26 cellular contexts compared by ENCODE assay signal in the genomic region with DNA sequence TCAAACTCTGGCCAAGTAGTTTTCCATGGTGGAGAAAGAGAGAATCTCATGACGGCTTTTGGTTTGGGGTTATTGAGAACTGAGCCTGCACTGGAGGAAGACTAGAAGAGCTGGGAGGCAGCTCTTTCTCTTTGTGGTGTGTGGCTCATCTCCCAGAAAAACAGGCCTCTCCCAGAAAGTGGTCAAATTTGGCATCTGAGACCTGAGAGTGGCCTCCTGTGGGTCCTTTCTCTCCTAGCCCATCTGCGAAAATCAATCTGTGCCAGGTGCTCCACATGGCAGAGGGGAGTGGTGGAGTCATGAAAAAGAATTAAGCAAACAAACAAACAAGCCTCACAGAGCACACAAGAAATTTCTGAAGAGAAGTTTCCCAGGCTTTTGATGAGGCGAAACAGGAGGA.
A peak's percentile ranks its signal among the peaks of the same experiment; 100 is the strongest.
DNase-seq lines count a peak whose midpoint lies in the region; ATAC-seq and TF ChIP-seq lines count a peak whose summit lies in the region.
"Had no signal": no experiment of that assay in that cellular context is flagged by ENCODE, and none has a peak within 500 bp of the region (broad histone marks: within the 10 kb centered on the region; RNA-seq: fewer than 3 reads in every experiment).

No MANE protein-coding gene starts in this region.

- peaks cover 10% of the 10 kb centered on the region for H3K27me3 Mint-ChIP-seq in T-helper 17 cell
- H3K27me3 Mint-ChIP-seq: activated CD4-positive, alpha-beta T cell treated with anti-CD3 and anti-CD28 coated beads, Interleukin-2, amount 10 ng/mL, durations not matched to agents 7 days and 5 days; activated CD8-positive, alpha-beta memory T cell treated with anti-CD3 and anti-CD28 coated beads, Interleukin-2, amount 10 ng/mL, durations not matched to agents 7 days and 5 days; activated naive CD4-positive, alpha-beta T cell treated with anti-CD3 and anti-CD28 coated beads, Interleukin-2, amount 10 ng/mL, durations not matched to agents 7 days and 5 days; stimulated activated memory B cell treated with anti-CD40 and anti-IgM and Interleukin-4, amounts not matched to agents 10 μg/mL and 1 μg/mL and 100 μg/mL, for 72 hours had no signal

- dilution Hi-C loops in mammary epithelial cell (cut with HindIII; ENCODE audit: low sequenced_read_pairs), result no loop called here

- no peak overlapping the region for H3K4me3 ChIP-seq in mammary epithelial cell (replicated peaks in 1 of 3; ENCODE audit: insufficient read depth in 1 of 3, low read depth in 2 of 3, low read length in 3 of 3)
- H3K4me3 ChIP-seq: testis, uterus had no signal

- no peaks in the 10 kb centered on the region for H3K36me3 ChIP-seq in mammary epithelial cell (ENCODE audit: insufficient read depth, low read length)
- H3K36me3 ChIP-seq: uterus, WERI-Rb-1 had no signal

- no peaks in the 10 kb centered on the region for H3K36me3 Mint-ChIP-seq in T-helper 17 cell (ENCODE audit: low read depth)
- H3K36me3 Mint-ChIP-seq: activated CD8-positive, alpha-beta memory T cell treated with anti-CD3 and anti-CD28 coated beads, Interleukin-2, amount 10 ng/mL, durations not matched to agents 7 days and 5 days; activated naive CD4-positive, alpha-beta T cell treated with anti-CD3 and anti-CD28 coated beads, Interleukin-2, amount 10 ng/mL, durations not matched to agents 7 days and 5 days; immature natural killer cell; stimulated activated memory B cell treated with anti-CD40 and anti-IgM and Interleukin-4, amounts not matched to agents 10 μg/mL and 1 μg/mL and 100 μg/mL, for 72 hours had no signal

- H3K9me3 ChIP-seq in T-helper 17 cell (ENCODE audit: control insufficient read depth, low read length, poor library complexity, severe bottlenecking) (no peaks in the 10 kb centered on the region), mammary epithelial cell (replicated peaks; ENCODE audit: insufficient read depth, low read length) (no peaks in the 10 kb centered on the region)
- H3K9me3 ChIP-seq: testis, uterus had no signal

- DNase-seq in Daoy (ENCODE audit: low read depth) (peak; percentile 56), NCI-H1092 treated with DMSO at 0.1 percent for 48 hours (lab: John Stamatoyannopoulos, UW) (peak; percentile 19), NCI-H748 treated with DMSO at 0.1 percent for 48 hours (lab: John Stamatoyannopoulos, UW) (peak; percentile 57), myocyte (ENCODE audit: low read depth) (peak; percentile 55), T-helper 17 cell (no peak), mammary epithelial cell (no peak)
- DNase-seq: activated CD4-positive, alpha-beta T cell treated with anti-CD3 and anti-CD28 coated beads, Interleukin-2, amount 10 ng/mL, durations not matched to agents 7 days and 5 days; activated CD8-positive, alpha-beta memory T cell treated with anti-CD3 and anti-CD28 coated beads, Interleukin-2, amount 10 ng/mL, durations not matched to agents 7 days and 5 days; activated naive CD4-positive, alpha-beta T cell treated with anti-CD3 and anti-CD28 coated beads, Interleukin-2, amount 10 ng/mL, durations not matched to agents 7 days and 5 days; immature natural killer cell; Karpas-422; left ventricle myocardium superior; naive thymus-derived CD8-positive, alpha-beta T cell; NCI-H2029; NCI-H526 treated with DMSO at 0.1 percent for 48 hours; stimulated activated CD4-positive, alpha-beta T cell treated with anti-CD3 and anti-CD28 coated beads, Interleukin-4, amount 100 ng/mL, for 1 hour; testis; uterus; WERI-Rb-1 had no signal

- no peak overlapping the region for H3K27ac Mint-ChIP-seq in T-helper 17 cell
- H3K27ac Mint-ChIP-seq: activated CD4-positive, alpha-beta T cell treated with anti-CD3 and anti-CD28 coated beads, Interleukin-2, amount 10 ng/mL, durations not matched to agents 7 days and 5 days; activated CD8-positive, alpha-beta memory T cell treated with anti-CD3 and anti-CD28 coated beads, Interleukin-2, amount 10 ng/mL, durations not matched to agents 7 days and 5 days; activated naive CD4-positive, alpha-beta T cell treated with anti-CD3 and anti-CD28 coated beads, Interleukin-2, amount 10 ng/mL, durations not matched to agents 7 days and 5 days; activated T-helper 1 cell treated with anti-CD3 and anti-CD28 coated beads, Interleukin-12 subunit alpha, Interleukin-12 subunit beta, Interleukin-2, Interleukin-4 antibody, amounts not matched to agents 30 ng/mL and 10 ng/mL and 1 ng/mL, durations not matched to agents 14 hours and 24 hours and 36 hours; immature natural killer cell; mesothelial cell of epicardium; naive thymus-derived CD8-positive, alpha-beta T cell; stimulated activated memory B cell treated with anti-CD40 and anti-IgM and Interleukin-4, amounts not matched to agents 10 μg/mL and 1 μg/mL and 100 μg/mL, for 72 hours had no signal

- H2AFZ ChIP-seq in mammary epithelial cell (ENCODE audit: low read depth, low read length), result no peak overlapping the region

- TF ChIP-seq CTCF in mammary epithelial cell (conservative IDR thresholded peaks at IDR 0.05 in 1 of 2, IDR thresholded peaks at IDR 0.05 in 1 of 2; ENCODE audit: extremely low read depth in 1 of 2, insufficient read depth in 1 of 2, low read depth in 1 of 2, low read length in 2 of 2), result no peak

- H3K4me1 Mint-ChIP-seq in T-helper 17 cell, result no peaks in the 10 kb centered on the region
- H3K4me1 Mint-ChIP-seq: activated CD4-positive, alpha-beta T cell treated with anti-CD3 and anti-CD28 coated beads, Interleukin-2, amount 10 ng/mL, durations not matched to agents 7 days and 5 days; activated CD8-positive, alpha-beta memory T cell treated with anti-CD3 and anti-CD28 coated beads, Interleukin-2, amount 10 ng/mL, durations not matched to agents 7 days and 5 days; activated naive CD4-positive, alpha-beta T cell treated with anti-CD3 and anti-CD28 coated beads, Interleukin-2, amount 10 ng/mL, durations not matched to agents 7 days and 5 days; immature natural killer cell; mesothelial cell of epicardium; naive thymus-derived CD8-positive, alpha-beta T cell; stimulated activated memory B cell treated with anti-CD40 and anti-IgM and Interleukin-4, amounts not matched to agents 10 μg/mL and 1 μg/mL and 100 μg/mL, for 72 hours had no signal

- ATAC-seq in GM18861 (IDR thresholded peaks at IDR 0.05; ENCODE audit: unreplicated experiment) (no peak), T-helper 17 cell (no peak)
- ATAC-seq: activated CD8-positive, alpha-beta memory T cell treated with anti-CD3 and anti-CD28 coated beads, Interleukin-2, amount 10 ng/mL, durations not matched to agents 7 days and 5 days; HCT116; left ventricle myocardium superior; naive thymus-derived CD8-positive, alpha-beta T cell; SK-N-SH treated with all-trans-retinoic acid at 6 μM for 48 hours; stimulated activated memory B cell treated with anti-CD40 and anti-IgM and Interleukin-4, amounts not matched to agents 10 μg/mL and 1 μg/mL and 100 μg/mL, for 72 hours had no signal

- H3K4me3 Mint-ChIP-seq in T-helper 17 cell, result no peak overlapping the region
- H3K4me3 Mint-ChIP-seq: activated CD4-positive, alpha-beta T cell treated with anti-CD3 and anti-CD28 coated beads, Interleukin-2, amount 10 ng/mL, durations not matched to agents 7 days and 5 days; activated CD8-positive, alpha-beta memory T cell treated with anti-CD3 and anti-CD28 coated beads, Interleukin-2, amount 10 ng/mL, durations not matched to agents 7 days and 5 days; activated naive CD4-positive, alpha-beta T cell treated with anti-CD3 and anti-CD28 coated beads, Interleukin-2, amount 10 ng/mL, durations not matched to agents 7 days and 5 days; activated T-helper 1 cell treated with anti-CD3 and anti-CD28 coated beads, Interleukin-12 subunit alpha, Interleukin-12 subunit beta, Interleukin-2, Interleukin-4 antibody, amounts not matched to agents 30 ng/mL and 10 ng/mL and 1 ng/mL, durations not matched to agents 14 hours and 24 hours and 36 hours; immature natural killer cell; mesothelial cell of epicardium; naive thymus-derived CD8-positive, alpha-beta T cell; stimulated activated memory B cell treated with anti-CD40 and anti-IgM and Interleukin-4, amounts not matched to agents 10 μg/mL and 1 μg/mL and 100 μg/mL, for 72 hours had no signal

- 67% methylated on average over 2 of the region's 3 CpGs for WGBS in mammary epithelial cell (ENCODE audit: low coverage, missing lambda C conversion rate)

- no peaks in the 10 kb centered on the region for H3K27me3 ChIP-seq in mammary epithelial cell (ENCODE audit: insufficient read depth, low read length)
- H3K27me3 ChIP-seq: testis, uterus had no signal

- in situ Hi-C loops in mammary epithelial cell (cut with MboI; ENCODE audit: low sequenced_read_pairs in 2 of 2), result no loop called here

- no peaks in the 10 kb centered on the region for H3K4me1 ChIP-seq in mammary epithelial cell (ENCODE audit: insufficient read depth, low read length)
- H3K4me1 ChIP-seq: testis, uterus had no signal

- intact Hi-C loops in mammary epithelial cell (cut with micrococcal nuclease), result loop anchor here (5.0 kb wide), 1 partner anchor 227 kb away; no protein-coding TSS in a partner anchor

- BruUV-seq in mammary epithelial cell (replicated peaks; lab: Mats Ljungman, UMichigan), result no TSS peak

- H3K9ac ChIP-seq in mammary epithelial cell (ENCODE audit: insufficient read depth, low read length), result no peak overlapping the region

- CTCF ChIA-PET in mammary epithelial cell (lab: Charles Lee; ENCODE audit: low non-redundant PET), result no interaction called here

- no peaks in the 10 kb centered on the region for H3K79me2 ChIP-seq in mammary epithelial cell (ENCODE audit: insufficient read depth, low read length)

- H3K27ac ChIP-seq in mammary epithelial cell (ENCODE audit: insufficient read depth, low read depth, low read length), result no peak overlapping the region
- H3K27ac ChIP-seq: HL-60, testis, uterus, WERI-Rb-1 had no signal

- no peaks in the 10 kb centered on the region for H4K20me1 ChIP-seq in mammary epithelial cell (ENCODE audit: insufficient read depth, low read length)

- no peak overlapping the region for H3K4me2 ChIP-seq in mammary epithelial cell (ENCODE audit: insufficient read depth, low read depth, low read length)

Comparison
In these comparisons a context has a peak if more than half of its experiments do, and no peak if none do; other contexts are left out.
1. DNase-seq: peak in Daoy (single experiment), NCI-H1092 treated with DMSO at 0.1 percent for 48 hours (single experiment), NCI-H748 treated with DMSO at 0.1 percent for 48 hours (single experiment) and myocyte (single experiment); none in T-helper 17 cell (0 of 3) and mammary epithelial cell (single experiment).